ENCODE assay signal across 8 cellular contexts in genomic region chr12:57546438-57547365, GRCh38. TPM values are rescaled to one million over a fixed set of nuclear protein-coding genes. Genes with fewer than 3 reads are reported as not detected.
A peak's percentile ranks its signal among the peaks of the same experiment; 100 is the strongest.
DNase-seq lines count a peak whose midpoint lies in the region; ATAC-seq and TF ChIP-seq lines count a peak whose summit lies in the region.

Gene DCTN2 (minus strand): TSS chr12:57547192. CDS start chr12:57547063, 129 bp downstream.

- H3K4me3 ChIP-seq in LNCaP clone FGC (ENCODE audit: low read depth, low read length) (peak within 1 kb of the TSS; percentile 81), fibroblast of mammary gland (ENCODE audit: control insufficient read depth, low read depth, low read length) (peak within 1 kb of the TSS; percentile 73)

- H3K36me3 Mint-ChIP-seq in activated T-helper 17 cell treated with anti-CD3 and anti-CD28 coated beads, Interleukin-2, amount 50 U/mL, for 72 hours (ENCODE audit: low read depth), result peaks cover 31% of the 10 kb centered on the region
- no peaks in the 10 kb centered on the region for H3K36me3 Mint-ChIP-seq in natural killer cell

- 0 out of 2 replicates have a peak, but pooled peaks have one; percentile 9 for TF ChIP-seq CTCF in LNCaP clone FGC (IDR thresholded peaks at IDR 0.05; ENCODE audit: control insufficient read depth, extremely low read depth, insufficient read depth)
- TF ChIP-seq CTCF in RWPE1 (conservative IDR thresholded peaks at IDR 0.05; ENCODE audit: low read depth), result peak; percentile 31
- TF ChIP-seq CTCF in fibroblast of mammary gland (conservative IDR thresholded peaks at IDR 0.05; ENCODE audit: control insufficient read depth, insufficient read depth, low read depth, low read length), result no peak
- no peak for TF ChIP-seq CTCF in natural killer cell (IDR thresholded peaks at IDR 0.05)

- intact Hi-C loops in natural killer cell (cut with micrococcal nuclease), result no loop called here

- no peaks in the 10 kb centered on the region for H3K9me3 Mint-ChIP-seq in activated T-helper 17 cell treated with anti-CD3 and anti-CD28 coated beads, Interleukin-2, amount 50 U/mL, for 72 hours
- H3K9me3 Mint-ChIP-seq in natural killer cell, result no peaks in the 10 kb centered on the region

- peak within 1 kb of the TSS; percentile 81 for H3K27ac ChIP-seq in RWPE1

- ATAC-seq in activated T-helper 17 cell treated with anti-CD3 and anti-CD28 coated beads, Interleukin-2, amount 50 U/mL, for 72 hours (replicated peaks), result peak; percentile 99
- peak; percentile 86 to 91 (median 89) for ATAC-seq in natural killer cell

- peaks cover 3% of the 10 kb centered on the region for H3K27me3 Mint-ChIP-seq in activated T-helper 17 cell treated with anti-CD3 and anti-CD28 coated beads, Interleukin-2, amount 50 U/mL, for 72 hours
- peaks cover 6 to 22% of the 10 kb centered on the region in 2 donors for H3K27me3 Mint-ChIP-seq in natural killer cell (ENCODE audit: low read depth in 2 of 2)

- H3K4me1 Mint-ChIP-seq in activated T-helper 17 cell treated with anti-CD3 and anti-CD28 coated beads, Interleukin-2, amount 50 U/mL, for 72 hours, result peaks cover 26% of the 10 kb centered on the region
- H3K4me1 Mint-ChIP-seq in natural killer cell, result peaks cover 27 to 47% of the 10 kb centered on the region in 2 donors

- POLR2A ChIA-PET in RWPE1 (lab: Yijun Ruan, JAX; ENCODE audit: low non-redundant PET), result interaction anchor here (0.7 kb wide), 1 partner anchor 182 kb away, joined by 3 read pairs; no protein-coding TSS in a partner anchor

- DNase-seq in EL (peak; percentile 97), GOT3 (lab: John Stamatoyannopoulos, UW) (peak; percentile 100), LNCaP clone FGC (ENCODE audit: low read depth) (peak; percentile 89), RWPE1 (ENCODE audit: low spot score) (peak; percentile 98), fibroblast of mammary gland (ENCODE audit: low read depth) (peak; percentile 96), natural killer cell (peak; percentile 59)
- peak; percentile 94 for DNase-seq in stimulated activated naive CD4-positive, alpha-beta T cell treated with Interleukin-2 at 50 U/mL for 16 hours (lab: John Stamatoyannopoulos, UW)

- peak within 1 kb of the TSS; percentile 91 for H3K4me3 Mint-ChIP-seq in activated T-helper 17 cell treated with anti-CD3 and anti-CD28 coated beads, Interleukin-2, amount 50 U/mL, for 72 hours
- peak within 1 kb of the TSS; percentile 90 for H3K4me3 Mint-ChIP-seq in natural killer cell

- CTCF ChIA-PET in RWPE1 (lab: Yijun Ruan, JAX), result interaction anchor here (0.6 to 0.8 kb wide), 2 partner anchors 11 to 94 kb away, joined by 3 to 5 read pairs; no protein-coding TSS in a partner anchor

- H3K27ac Mint-ChIP-seq in activated T-helper 17 cell treated with anti-CD3 and anti-CD28 coated beads, Interleukin-2, amount 50 U/mL, for 72 hours, result peak within 1 kb of the TSS; percentile 97
- H3K27ac Mint-ChIP-seq in natural killer cell, result peak within 1 kb of the TSS; percentile 86 to 95

RNA-seq across cellular contexts. Expression of gene DCTN2, which starts in this region (rescaled TPM):
- 10 to 100 TPM; 78.5 to 96.4 TPM for total RNA-seq in activated T-helper 17 cell treated with anti-CD3 and anti-CD28 coated beads, Interleukin-2, amount 50 U/mL, for 72 hours
- 10 to 100 TPM; 65.5 to 76.5 (median 71.8) TPM for total RNA-seq in natural killer cell

Comparison
In these comparisons a context has a peak if more than half of its experiments do, and no peak if none do; other contexts are left out.
1. Peak in every context shown above with its lines: DNase-seq, ATAC-seq, H3K4me3 ChIP-seq and H3K27ac ChIP-seq.
2. CTCF ChIP-seq: peak in LNCaP clone FGC (single experiment) and RWPE1 (single experiment); none in fibroblast of mammary gland (single experiment) and natural killer cell (single experiment).